In the genomic region with DNA sequence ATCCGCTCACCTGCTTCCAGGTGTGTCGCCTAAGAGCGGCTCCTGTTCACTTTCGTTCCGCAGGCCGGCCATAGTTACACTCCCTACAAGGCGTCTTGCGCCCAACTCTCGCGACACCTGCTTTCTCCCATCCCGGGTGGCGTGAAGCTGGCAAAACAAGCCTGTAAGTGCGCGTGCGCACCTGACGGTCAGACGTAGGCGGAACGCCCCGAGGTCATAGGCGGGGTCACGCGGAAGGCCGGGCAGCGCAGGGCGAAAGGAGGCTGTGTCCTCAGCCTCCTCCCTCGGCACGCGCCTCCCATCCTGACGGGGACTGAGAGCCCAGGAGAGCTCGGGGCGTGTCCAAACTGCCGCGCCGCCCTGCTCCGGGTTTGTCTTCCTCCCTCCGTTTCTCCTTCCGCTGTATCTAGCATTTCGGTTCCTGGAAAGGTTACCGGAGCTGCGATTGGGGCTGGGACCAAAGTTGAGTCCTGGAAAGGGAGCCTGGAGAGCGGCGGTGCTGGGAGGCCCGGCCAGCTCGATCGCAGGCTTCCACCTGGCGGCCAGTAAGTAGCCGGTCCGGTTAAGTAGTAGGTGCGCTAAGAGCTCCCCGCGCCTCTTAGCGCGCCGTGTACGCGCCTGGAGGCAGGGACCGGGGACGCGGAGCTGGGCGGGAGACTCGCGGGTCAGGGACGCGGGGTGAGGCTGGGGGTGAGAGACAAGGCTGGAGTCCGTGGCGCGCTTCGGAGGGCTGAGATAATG, we compare ENCODE assay signal across 1 cellular context.
TF ChIP-seq lines count a peak whose summit lies in the region.

Gene ABHD18, plus strand, starts transcription at position 345 of the 741 bp plus-strand sequence. CDS start 17,550 bp downstream, outside the sequence.
Gene MFSD8, minus strand, starts transcription at position 112 of the 741 bp plus-strand sequence. Its CDS starts 40 bp downstream, at position 72.

TF ChIP-seq in WTC11, 78 proteins besides CTCF, POLR2A, EP300 and RAD21 (continued from another document and continues in another):
- TF ChIP-seq, protein P1, sequence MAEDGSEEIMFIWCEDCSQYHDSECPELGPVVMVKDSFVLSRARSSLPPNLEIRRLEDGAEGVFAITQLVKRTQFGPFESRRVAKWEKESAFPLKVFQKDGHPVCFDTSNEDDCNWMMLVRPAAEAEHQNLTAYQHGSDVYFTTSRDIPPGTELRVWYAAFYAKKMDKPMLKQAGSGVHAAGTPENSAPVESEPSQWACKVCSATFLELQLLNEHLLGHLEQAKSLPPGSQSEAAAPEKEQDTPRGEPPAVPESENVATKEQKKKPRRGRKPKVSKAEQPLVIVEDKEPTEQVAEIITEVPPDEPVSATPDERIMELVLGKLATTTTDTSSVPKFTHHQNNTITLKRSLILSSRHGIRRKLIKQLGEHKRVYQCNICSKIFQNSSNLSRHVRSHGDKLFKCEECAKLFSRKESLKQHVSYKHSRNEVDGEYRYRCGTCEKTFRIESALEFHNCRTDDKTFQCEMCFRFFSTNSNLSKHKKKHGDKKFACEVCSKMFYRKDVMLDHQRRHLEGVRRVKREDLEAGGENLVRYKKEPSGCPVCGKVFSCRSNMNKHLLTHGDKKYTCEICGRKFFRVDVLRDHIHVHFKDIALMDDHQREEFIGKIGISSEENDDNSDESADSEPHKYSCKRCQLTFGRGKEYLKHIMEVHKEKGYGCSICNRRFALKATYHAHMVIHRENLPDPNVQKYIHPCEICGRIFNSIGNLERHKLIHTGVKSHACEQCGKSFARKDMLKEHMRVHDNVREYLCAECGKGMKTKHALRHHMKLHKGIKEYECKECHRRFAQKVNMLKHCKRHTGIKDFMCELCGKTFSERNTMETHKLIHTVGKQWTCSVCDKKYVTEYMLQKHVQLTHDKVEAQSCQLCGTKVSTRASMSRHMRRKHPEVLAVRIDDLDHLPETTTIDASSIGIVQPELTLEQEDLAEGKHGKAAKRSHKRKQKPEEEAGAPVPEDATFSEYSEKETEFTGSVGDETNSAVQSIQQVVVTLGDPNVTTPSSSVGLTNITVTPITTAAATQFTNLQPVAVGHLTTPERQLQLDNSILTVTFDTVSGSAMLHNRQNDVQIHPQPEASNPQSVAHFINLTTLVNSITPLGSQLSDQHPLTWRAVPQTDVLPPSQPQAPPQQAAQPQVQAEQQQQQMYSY (CRISPR knock-in tag; IDR thresholded peaks at IDR 0.05): no peak
- TF ChIP-seq ZNF425 (CRISPR knock-in tag; conservative IDR thresholded peaks at IDR 0.05): no peak
- TF ChIP-seq, protein P2, sequence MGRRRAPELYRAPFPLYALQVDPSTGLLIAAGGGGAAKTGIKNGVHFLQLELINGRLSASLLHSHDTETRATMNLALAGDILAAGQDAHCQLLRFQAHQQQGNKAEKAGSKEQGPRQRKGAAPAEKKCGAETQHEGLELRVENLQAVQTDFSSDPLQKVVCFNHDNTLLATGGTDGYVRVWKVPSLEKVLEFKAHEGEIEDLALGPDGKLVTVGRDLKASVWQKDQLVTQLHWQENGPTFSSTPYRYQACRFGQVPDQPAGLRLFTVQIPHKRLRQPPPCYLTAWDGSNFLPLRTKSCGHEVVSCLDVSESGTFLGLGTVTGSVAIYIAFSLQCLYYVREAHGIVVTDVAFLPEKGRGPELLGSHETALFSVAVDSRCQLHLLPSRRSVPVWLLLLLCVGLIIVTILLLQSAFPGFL (CRISPR knock-in tag; IDR thresholded peaks at IDR 0.05; ENCODE audit: borderline replicate concordance): no peak
- no peak for TF ChIP-seq SMAD4 (CRISPR knock-in tag; IDR thresholded peaks at IDR 0.05)
- TF ChIP-seq ATF3 (CRISPR knock-in tag; conservative IDR thresholded peaks at IDR 0.05): no peak
- TF ChIP-seq ZNF396 (CRISPR knock-in tag; IDR thresholded peaks at IDR 0.05; ENCODE audit: borderline replicate concordance): no peak
- 0 out of 2 replicates have a peak, but pooled peaks have one; percentile 24 for TF ChIP-seq IRF1 (CRISPR knock-in tag; IDR thresholded peaks at IDR 0.05)
- no peak for TF ChIP-seq NR3C1 (CRISPR knock-in tag; conservative IDR thresholded peaks at IDR 0.05; ENCODE audit: low read depth)
- TF ChIP-seq, protein P3, sequence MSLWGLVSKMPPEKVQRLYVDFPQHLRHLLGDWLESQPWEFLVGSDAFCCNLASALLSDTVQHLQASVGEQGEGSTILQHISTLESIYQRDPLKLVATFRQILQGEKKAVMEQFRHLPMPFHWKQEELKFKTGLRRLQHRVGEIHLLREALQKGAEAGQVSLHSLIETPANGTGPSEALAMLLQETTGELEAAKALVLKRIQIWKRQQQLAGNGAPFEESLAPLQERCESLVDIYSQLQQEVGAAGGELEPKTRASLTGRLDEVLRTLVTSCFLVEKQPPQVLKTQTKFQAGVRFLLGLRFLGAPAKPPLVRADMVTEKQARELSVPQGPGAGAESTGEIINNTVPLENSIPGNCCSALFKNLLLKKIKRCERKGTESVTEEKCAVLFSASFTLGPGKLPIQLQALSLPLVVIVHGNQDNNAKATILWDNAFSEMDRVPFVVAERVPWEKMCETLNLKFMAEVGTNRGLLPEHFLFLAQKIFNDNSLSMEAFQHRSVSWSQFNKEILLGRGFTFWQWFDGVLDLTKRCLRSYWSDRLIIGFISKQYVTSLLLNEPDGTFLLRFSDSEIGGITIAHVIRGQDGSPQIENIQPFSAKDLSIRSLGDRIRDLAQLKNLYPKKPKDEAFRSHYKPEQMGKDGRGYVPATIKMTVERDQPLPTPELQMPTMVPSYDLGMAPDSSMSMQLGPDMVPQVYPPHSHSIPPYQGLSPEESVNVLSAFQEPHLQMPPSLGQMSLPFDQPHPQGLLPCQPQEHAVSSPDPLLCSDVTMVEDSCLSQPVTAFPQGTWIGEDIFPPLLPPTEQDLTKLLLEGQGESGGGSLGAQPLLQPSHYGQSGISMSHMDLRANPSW (CRISPR knock-in tag; conservative IDR thresholded peaks at IDR 0.05; ENCODE audit: low read depth): no peak
- no peak for TF ChIP-seq ESRRA (CRISPR knock-in tag; IDR thresholded peaks at IDR 0.05; ENCODE audit: borderline replicate concordance)
- no peak for TF ChIP-seq TP53 (CRISPR knock-in tag; IDR thresholded peaks at IDR 0.05)
- TF ChIP-seq TEAD4 (CRISPR knock-in tag; IDR thresholded peaks at IDR 0.05): no peak
- no peak for TF ChIP-seq ZNF263 (CRISPR knock-in tag; IDR thresholded peaks at IDR 0.05; ENCODE audit: low read depth)
- TF ChIP-seq AFF4 (CRISPR knock-in tag; IDR thresholded peaks at IDR 0.05; ENCODE audit: borderline replicate concordance): 0 out of 2 replicates have a peak, but pooled peaks have one; percentile 20
- TF ChIP-seq OVOL2 (CRISPR knock-in tag; IDR thresholded peaks at IDR 0.05; ENCODE audit: borderline replicate concordance): no peak
- peak; percentile 83; the same call in 1 of the 2 replicates for TF ChIP-seq ZNF232 (CRISPR knock-in tag; IDR thresholded peaks at IDR 0.05)
- TF ChIP-seq CREM (CRISPR knock-in tag; IDR thresholded peaks at IDR 0.05): 0 out of 2 replicates have a peak, but pooled peaks have one; percentile 21
- TF ChIP-seq E2F5 (CRISPR knock-in tag; IDR thresholded peaks at IDR 0.05): peak; percentile 85
- no peak for TF ChIP-seq ZNF671 (CRISPR knock-in tag; IDR thresholded peaks at IDR 0.05)
- peak; percentile 87 for TF ChIP-seq FOXK1 (CRISPR knock-in tag; IDR thresholded peaks at IDR 0.05)
- peak; percentile 89; the same call in 1 of the 2 replicates for TF ChIP-seq SMAD3 (CRISPR knock-in tag; IDR thresholded peaks at IDR 0.05; ENCODE audit: borderline replicate concordance)
- peak; percentile 86; the same call in 1 of the 2 replicates for TF ChIP-seq SP1 (CRISPR knock-in tag; conservative IDR thresholded peaks at IDR 0.05)
- TF ChIP-seq, protein P4, sequence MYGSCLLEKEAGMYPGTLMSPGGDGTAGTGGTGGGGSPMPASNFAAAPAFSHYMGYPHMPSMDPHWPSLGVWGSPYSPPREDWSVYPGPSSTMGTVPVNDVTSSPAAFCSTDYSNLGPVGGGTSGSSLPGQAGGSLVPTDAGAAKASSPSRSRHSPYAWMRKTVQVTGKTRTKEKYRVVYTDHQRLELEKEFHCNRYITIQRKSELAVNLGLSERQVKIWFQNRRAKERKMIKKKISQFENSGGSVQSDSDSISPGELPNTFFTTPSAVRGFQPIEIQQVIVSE (CRISPR knock-in tag; IDR thresholded peaks at IDR 0.05; ENCODE audit: borderline replicate concordance): no peak
- TF ChIP-seq GTF2I (CRISPR knock-in tag; conservative IDR thresholded peaks at IDR 0.05): no peak
- no peak for TF ChIP-seq ZNF416 (CRISPR knock-in tag; IDR thresholded peaks at IDR 0.05)
- no peak for TF ChIP-seq ATF2 (CRISPR knock-in tag; IDR thresholded peaks at IDR 0.05; ENCODE audit: borderline replicate concordance, low read depth)
- TF ChIP-seq MXD4 (CRISPR knock-in tag; IDR thresholded peaks at IDR 0.05; ENCODE audit: borderline replicate concordance): no peak
- no peak for TF ChIP-seq JAZF1 (CRISPR knock-in tag; IDR thresholded peaks at IDR 0.05)
- TF ChIP-seq ZNF281 (CRISPR knock-in tag; IDR thresholded peaks at IDR 0.05): no peak
